ENCODE assay signal across 1 cellular context in genomic region chr11:66386171-66387069, GRCh38.
TF ChIP-seq lines count a peak whose summit lies in the region.

No MANE protein-coding gene starts in this region.

TF ChIP-seq in H1, 55 proteins besides CTCF, POLR2A, EP300 and RAD21:
- TF ChIP-seq CEBPB (IDR thresholded peaks at IDR 0.05; ENCODE audit: low read depth, low read length), result peak; percentile 97
- no peak for TF ChIP-seq JUN (IDR thresholded peaks at IDR 0.05; ENCODE audit: low read depth, low read length)
- no peak for TF ChIP-seq ZNF274 (IDR thresholded peaks at IDR 0.05; ENCODE audit: borderline replicate concordance, extremely low read depth, low read length)
- TF ChIP-seq POU5F1 (IDR thresholded peaks at IDR 0.05; ENCODE audit: low read depth, low read length), result no peak
- no peak for TF ChIP-seq RNF2 (IDR thresholded peaks at IDR 0.05; ENCODE audit: borderline replicate concordance, low read depth, low read length, missing control alignments, poor library complexity, severe bottlenecking)
- TF ChIP-seq CREB1 (IDR thresholded peaks at IDR 0.05), result peak; percentile 68; the same call in 1 of the 2 replicates
- no peak for TF ChIP-seq TCF12 (IDR thresholded peaks at IDR 0.05; ENCODE audit: low read depth, low read length)
- 0 out of 4 replicates have a peak, but pooled peaks of 1 of the 2 experiments have one; percentile 44 for TF ChIP-seq SIN3A (conservative IDR thresholded peaks at IDR 0.05 in 1 of 2, IDR thresholded peaks at IDR 0.05 in 1 of 2; ENCODE audit: low read depth in 1 of 2, low read length in 2 of 2)
- no peak for TF ChIP-seq RXRA (IDR thresholded peaks at IDR 0.05; ENCODE audit: insufficient read depth, low read depth, low read length)
- TF ChIP-seq SP1 (IDR thresholded peaks at IDR 0.05; ENCODE audit: low read depth, low read length), result 0 out of 2 replicates have a peak, but pooled peaks have one; percentile 15
